8 cellular contexts compared by ENCODE assay signal in the genomic region with DNA sequence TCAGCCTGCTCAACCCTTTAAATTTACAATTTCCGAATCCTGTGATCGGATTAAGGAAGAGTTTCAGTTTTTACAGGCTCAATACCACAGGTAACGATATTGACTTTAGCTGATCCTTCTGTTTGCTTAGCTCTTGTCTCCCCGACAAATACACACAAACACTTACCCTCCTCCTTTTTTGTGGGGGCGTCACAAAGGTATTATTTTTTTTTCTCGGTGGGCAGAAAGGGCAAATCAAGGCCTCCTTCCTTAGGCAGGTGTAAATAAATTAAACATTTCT. TPM values are rescaled to one million over a fixed set of nuclear protein-coding genes. Genes with fewer than 3 reads are reported as not detected.
A peak's percentile ranks its signal among the peaks of the same experiment; 100 is the strongest.
DNase-seq lines count a peak whose midpoint lies in the region; ATAC-seq, FAIRE-seq and TF ChIP-seq lines count a peak whose summit lies in the region.

No MANE protein-coding gene starts in this region.

- POLR2A ChIA-PET in GM12878 (lab: Charles Lee): no interaction called here
- POLR2A ChIA-PET in GM10248 (lab: Yijun Ruan, JAX): no interaction called here

- H3K4me1 ChIP-seq in right atrium auricular region: peaks cover 0 to 47% of the 10 kb centered on the region in 2 donors
- H3K4me1 ChIP-seq in GM12878 (ENCODE audit: control insufficient read depth, insufficient read depth, low read length): peaks cover 10% of the 10 kb centered on the region
- peaks cover 3% of the 10 kb centered on the region for H3K4me1 ChIP-seq in mesenchymal stem cell (ENCODE audit: control insufficient read depth, insufficient read depth, low read depth, low read length)

- H2BK12ac ChIP-seq in mesenchymal stem cell (ENCODE audit: low read length in 2 of 2): no peak overlapping the region

- H3K18ac ChIP-seq in mesenchymal stem cell (ENCODE audit: low read depth in 1 of 2, low read length in 2 of 2): peak overlapping the region in 1 of 2 experiments; percentile 97

- intact Hi-C loops in cardiac septum (cut with DNase I): loop anchor here (5.0 to 10.0 kb wide), 3 partner anchors 49 to 231 kb away; no protein-coding TSS in a partner anchor
- intact Hi-C loops in GM12878 (cut with micrococcal nuclease; ENCODE audit: unreplicated experiment): loop anchor here (5.0 kb wide), 3 partner anchors 99 to 244 kb away; no protein-coding TSS in a partner anchor

- SMC1A ChIA-PET in GM12878 (lab: Charles Lee; ENCODE audit: uncharacterized antibody, unreplicated experiment): interaction anchor here (0.6 to 3.8 kb wide), 12 partner anchors 9 to 155 kb away, joined by 3 to 17 read pairs (median 4); no protein-coding TSS in a partner anchor

- H2BK5ac ChIP-seq in mesenchymal stem cell (ENCODE audit: low read depth, low read length, poor library complexity, severe bottlenecking): no peak overlapping the region

- H3K4ac ChIP-seq in mesenchymal stem cell (ENCODE audit: low read depth in 1 of 2, low read length in 2 of 2): no peak overlapping the region

- no peak for TF ChIP-seq POLR2A in GM12878 (IDR thresholded peaks at IDR 0.05; ENCODE audit: low read depth, low read length)

- DNase-seq in right atrium auricular region (ENCODE audit: low spot score): no peak
- no peak for DNase-seq in cardiac septum (ENCODE audit: low spot score)
- DNase-seq in GM12878 (ENCODE audit: low read depth, low spot score): no peak
- DNase-seq in mesenchymal stem cell: no peak
- DNase-seq in GM10248 (ENCODE audit: extremely low spot score): no peak
- no peak for DNase-seq in GDM1 (lab: John Stamatoyannopoulos, UW)
- DNase-seq in SHP77 treated with DMSO at 0.1 percent for 48 hours (lab: John Stamatoyannopoulos, UW): no peak

- TF ChIP-seq CTCF in right atrium auricular region (IDR thresholded peaks at IDR 0.05): no peak
- no peak for TF ChIP-seq CTCF in GM12878 (IDR thresholded peaks at IDR 0.05 in 2 of 3, conservative IDR thresholded peaks at IDR 0.05 in 1 of 3; ENCODE audit: control insufficient read depth in 2 of 3, extremely low read depth in 1 of 3, insufficient read depth in 1 of 3, low read depth in 3 of 3, low read length in 3 of 3)
- no peak for TF ChIP-seq CTCF in GM10248 (IDR thresholded peaks at IDR 0.05; ENCODE audit: control extremely low read depth, extremely low read depth, low read depth, missing control alignments)

- no peak overlapping the region for H4K91ac ChIP-seq in mesenchymal stem cell (ENCODE audit: low read length)

- H3K9me3 ChIP-seq in right atrium auricular region (no peaks in the 10 kb centered on the region), GM12878 (replicated peaks; ENCODE audit: control insufficient read depth, insufficient read depth, low read length) (no peaks in the 10 kb centered on the region), mesenchymal stem cell (ENCODE audit: control insufficient read depth, low read length) (no peaks in the 10 kb centered on the region)

- H3K79me2 ChIP-seq in GM12878 (ENCODE audit: control insufficient read depth, insufficient read depth, low read length): peaks cover 13% of the 10 kb centered on the region

- no TSS peak for BruUV-seq in GM12878 (replicated peaks; lab: Mats Ljungman, UMichigan)

- H3K23ac ChIP-seq in mesenchymal stem cell (ENCODE audit: low read length in 2 of 2): no peak overlapping the region

- RAD21 ChIA-PET in GM12878 (lab: Charles Lee; ENCODE audit: unreplicated experiment): interaction anchor here (0.8 to 1.6 kb wide), 6 partner anchors 11 to 100 kb away, joined by 3 to 5 read pairs (median 3); no protein-coding TSS in a partner anchor

- no peaks in the 10 kb centered on the region for H3K36me3 ChIP-seq in right atrium auricular region
- no peaks in the 10 kb centered on the region; a peak in 1 of 4 replicates for H3K36me3 ChIP-seq in GM12878 (ENCODE audit: control insufficient read depth in 2 of 2, insufficient read depth in 2 of 2, low read length in 1 of 2)
- no peaks in the 10 kb centered on the region for H3K36me3 ChIP-seq in mesenchymal stem cell (ENCODE audit: control insufficient read depth in 1 of 2, insufficient read depth in 2 of 2, low read depth in 1 of 2, low read length in 2 of 2)

- peak overlapping the region; percentile 67 for H3K9ac ChIP-seq in GM12878 (ENCODE audit: control insufficient read depth, insufficient read depth, low read length)
- H3K9ac ChIP-seq in mesenchymal stem cell (ENCODE audit: low read length): peak overlapping the region; percentile 94

- in situ Hi-C loops in GM12878 (cut with MboI): no loop called here

- peak overlapping the region; percentile 98 for H3K4me3 ChIP-seq in right atrium auricular region
- H3K4me3 ChIP-seq in GM12878: peak overlapping the region; percentile 89
- H3K4me3 ChIP-seq in mesenchymal stem cell (ENCODE audit: insufficient read depth in 1 of 2, low read depth in 1 of 2, low read length in 2 of 2): peak overlapping the region; percentile 85 to 94

- no peaks in the 10 kb centered on the region for H4K20me1 ChIP-seq in GM12878 (ENCODE audit: control insufficient read depth, insufficient read depth)

- H3K27me3 ChIP-seq in right atrium auricular region: no peaks in the 10 kb centered on the region
- H3K27me3 ChIP-seq in GM12878 (replicated peaks in 1 of 2; ENCODE audit: control insufficient read depth in 2 of 2, insufficient read depth in 2 of 2, low read length in 1 of 2): no peaks in the 10 kb centered on the region
- peaks cover 0 to 6% of the 10 kb centered on the region in 2 experiments for H3K27me3 ChIP-seq in mesenchymal stem cell (ENCODE audit: control insufficient read depth in 1 of 2, insufficient read depth in 1 of 2, low read length in 2 of 2)

- H3K4me2 ChIP-seq in GM12878 (ENCODE audit: control insufficient read depth, insufficient read depth): peak overlapping the region; percentile 85
- H3K4me2 ChIP-seq in mesenchymal stem cell (ENCODE audit: low read length, poor library complexity, severe bottlenecking): peak overlapping the region; percentile 77

- no peak for TF ChIP-seq RAD21 in GM12878 (IDR thresholded peaks at IDR 0.05; ENCODE audit: insufficient read depth, low read depth, low read length)

- H2AFZ ChIP-seq in GM12878 (ENCODE audit: control insufficient read depth, low read depth, low read length) (peak overlapping the region; percentile 63), mesenchymal stem cell (ENCODE audit: low read depth, low read length) (no peak overlapping the region)

- CTCF ChIA-PET in GM12878 (lab: Yijun Ruan, JAX) (interaction anchor here (0.6 to 1.3 kb wide), 6 partner anchors 9 to 127 kb away, joined by 3 to 5 read pairs (median 4); no protein-coding TSS in a partner anchor), GM10248 (lab: Yijun Ruan, JAX) (no interaction called here)

- H3K79me1 ChIP-seq in mesenchymal stem cell (replicated peaks; ENCODE audit: low read length, poor library complexity, severe bottlenecking): no peaks in the 10 kb centered on the region

- no peak overlapping the region for H4K8ac ChIP-seq in mesenchymal stem cell (ENCODE audit: low read length)

- TF ChIP-seq EP300 in GM12878 (IDR thresholded peaks at IDR 0.05; ENCODE audit: borderline replicate concordance in 1 of 2, control insufficient read depth in 1 of 2, low read depth in 2 of 2, low read length in 2 of 2): no peak

- H3K14ac ChIP-seq in mesenchymal stem cell (ENCODE audit: low read length in 2 of 2): no peak overlapping the region

- peak overlapping the region; percentile 96 to 97 for H3K27ac ChIP-seq in right atrium auricular region
- peak overlapping the region; percentile 82 for H3K27ac ChIP-seq in GM12878 (ENCODE audit: control insufficient read depth, insufficient read depth)
- peak overlapping the region; percentile 47 for H3K27ac ChIP-seq in mesenchymal stem cell (ENCODE audit: low read length, poor library complexity, severe bottlenecking)

- no peak for FAIRE-seq in GM12878 (lab: Jason Lieb, UNC)

- WGBS in GM12878 (ENCODE audit: insufficient coverage, insufficient replicate concordance, low lambda C conversion rate, missing lambda C conversion rate): 2% methylated on average over 6 of the region's 6 CpGs
- 0% methylated on average over 4 of the region's 6 CpGs for WGBS in mesenchymal stem cell

- H2BK15ac ChIP-seq in mesenchymal stem cell (ENCODE audit: low read depth, poor library complexity, severe bottlenecking): no peak overlapping the region

- H2BK120ac ChIP-seq in mesenchymal stem cell (ENCODE audit: low read depth, low read length): no peak overlapping the region

- no peak overlapping the region for H2AK5ac ChIP-seq in mesenchymal stem cell (ENCODE audit: low read length, severe bottlenecking)

- no peak for ATAC-seq in GM12878
- ATAC-seq in HG03159 (IDR thresholded peaks at IDR 0.05; ENCODE audit: unreplicated experiment): no peak

TF ChIP-seq in GM12878, 131 proteins besides CTCF, POLR2A, EP300 and RAD21 (continues in another document):
- TF ChIP-seq PKNOX1 (IDR thresholded peaks at IDR 0.05): no peak

RNA-seq across cellular contexts. Expression of gene TLE4, which starts 1.9 kb away (rescaled TPM):
- total RNA-seq in right atrium auricular region (10 to 100 TPM; 18.9 to 26.1 TPM), cardiac septum (17.4 TPM), GM12878 (2014; rRNA removed) (37.5 and 41.3 TPM in 2 replicates), GM12878 (2014; rRNA removed; fragmentation: Illumina TruSeq; extraction: Trizol) (21.9 and 24.9 TPM in 2 replicates), GM12878 (2021) (33.3 and 37.0 TPM in 2 replicates)
- total RNA-seq in GM12878 (2013; cell fraction: nucleolus; rRNA removed): 172 and 196 TPM in 2 replicates
- polyA plus RNA-seq in GM12878 (2011; ENCODE audit: low read depth): 4.7 TPM
- polyA plus RNA-seq in GM12878 (2011; rRNA removed) (44.8 and 53.3 TPM in 2 replicates), GM12878 (2014; fragmentation: Illumina TruSeq; extraction: Trizol) (30.0 and 35.4 TPM in 2 replicates), GM12878 (2014; fragmentation: Nextera tagmentation; extraction: Ambion mirVana) (1 to 10 TPM; 5.3 to 6.6 TPM), GM12878 (2014; rRNA removed) (20.5 and 22.6 TPM in 2 replicates), GM12878 (2016; fragmentation: Nextera tagmentation; extraction: Ambion mirVana) (10 to 100 TPM; 11.1 to 24.1 TPM)
- 42.1 and 49.9 TPM in 2 replicates for polyA plus RNA-seq in GM12878 (2011; cell fraction: cytosol; rRNA removed)
- 95.8 and 120 TPM in 2 replicates for polyA plus RNA-seq in GM12878 (2011; cell fraction: nucleus; rRNA removed)
- polyA plus RNA-seq in GM12878 (2012): 7.8 and 9.7 TPM in 2 replicates
- polyA minus RNA-seq in GM12878 (2011; rRNA and poly(A)+ RNA removed): 102 and 123 TPM in 2 replicates
- polyA minus RNA-seq in GM12878 (2011; cell fraction: cytosol; rRNA and poly(A)+ RNA removed): 28.0 and 30.1 TPM in 2 replicates
- polyA minus RNA-seq in GM12878 (2011; cell fraction: nucleus; rRNA and poly(A)+ RNA removed): 115 and 182 TPM in 2 replicates
- 31.0 TPM for polyA plus RNA-seq in mesenchymal stem cell (2013, experiment 1 of 2)
- 30.8 TPM for polyA plus RNA-seq in mesenchymal stem cell (2013, experiment 2 of 2)
